Comparison of ENCODE assay signal across 1 cellular context in genomic region chr21:14880922-14881321, GRCh38.
TF ChIP-seq lines count a peak whose summit lies in the region.

No MANE protein-coding gene starts in this region.

TF ChIP-seq in endothelial cell of umbilical vein, 7 proteins besides CTCF, POLR2A, EP300 and RAD21:
- TF ChIP-seq FOS (IDR thresholded peaks at IDR 0.05; ENCODE audit: borderline replicate concordance, insufficient read depth, low read length) (peak; percentile 63), MAX (IDR thresholded peaks at IDR 0.05; ENCODE audit: insufficient read depth, insufficient read length) (no peak), MYC (IDR thresholded peaks at IDR 0.05; ENCODE audit: low read depth, low read length) (no peak), GATA2 (IDR thresholded peaks at IDR 0.05; ENCODE audit: insufficient read depth, insufficient read length, low read depth, low read length) (peak; percentile 93), POLR2AphosphoS5 (IDR thresholded peaks at IDR 0.05; ENCODE audit: insufficient read depth, low read depth, low read length) (no peak), JUN (IDR thresholded peaks at IDR 0.05; ENCODE audit: borderline replicate concordance, insufficient read depth, insufficient read length, low read depth) (no peak), EZH2 (IDR thresholded peaks at IDR 0.05; ENCODE audit: borderline replicate concordance, low read depth, low read length, severe bottlenecking) (no peak)
